1 cellular context compared by ENCODE assay signal in the genomic region with DNA sequence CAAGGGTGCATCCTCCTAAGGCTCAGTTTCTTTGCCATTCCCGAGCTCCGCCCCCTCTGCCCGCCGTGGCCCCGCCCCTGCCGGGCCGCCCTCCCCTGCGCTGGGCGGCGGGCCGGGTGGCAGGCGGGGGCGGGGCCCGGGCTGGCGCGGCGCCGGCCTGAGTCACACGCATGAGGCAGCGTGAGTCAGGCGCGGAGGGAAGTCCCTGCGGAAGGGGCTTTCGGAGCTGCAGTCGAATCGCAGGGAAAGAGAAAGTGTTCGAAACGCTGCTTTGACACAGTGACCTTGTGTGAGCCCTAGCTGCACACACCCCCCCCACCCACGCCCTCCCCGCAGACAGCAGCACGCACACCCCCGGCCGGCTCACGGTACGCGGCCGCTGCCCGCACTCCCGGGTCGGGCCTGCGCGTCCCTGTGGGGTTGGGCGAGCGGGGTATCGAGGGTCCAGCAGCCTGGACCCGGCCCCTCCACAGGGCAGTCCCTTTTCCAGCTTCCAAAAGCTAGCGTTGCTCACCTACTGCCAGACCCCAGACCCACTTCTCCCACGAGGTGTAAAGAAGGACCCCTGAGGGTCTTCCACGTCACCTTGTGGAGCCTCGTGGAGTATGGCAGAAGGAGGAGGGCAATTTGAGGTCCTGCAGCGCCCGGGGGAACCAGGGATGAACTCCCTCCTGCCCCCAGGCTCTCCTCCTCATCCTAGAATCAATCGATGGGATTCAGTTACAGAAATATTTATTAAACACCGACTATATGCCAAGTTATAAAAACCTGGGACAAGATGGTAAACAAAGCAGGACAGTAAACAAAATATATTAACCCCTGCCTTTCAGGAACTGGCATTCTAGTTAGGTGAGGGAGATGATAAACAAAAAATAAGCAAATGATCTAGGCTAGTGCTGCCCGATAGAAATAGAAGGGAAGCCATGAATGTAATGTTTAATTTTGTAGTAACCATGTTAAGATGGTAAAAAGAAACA.
TF ChIP-seq lines count a peak whose summit lies in the region.

No MANE protein-coding gene starts in this region.

TF ChIP-seq in HepG2, 621 proteins besides CTCF, POLR2A, EP300 and RAD21 (continued from another document and continues in another):
- TF ChIP-seq, protein P1, sequence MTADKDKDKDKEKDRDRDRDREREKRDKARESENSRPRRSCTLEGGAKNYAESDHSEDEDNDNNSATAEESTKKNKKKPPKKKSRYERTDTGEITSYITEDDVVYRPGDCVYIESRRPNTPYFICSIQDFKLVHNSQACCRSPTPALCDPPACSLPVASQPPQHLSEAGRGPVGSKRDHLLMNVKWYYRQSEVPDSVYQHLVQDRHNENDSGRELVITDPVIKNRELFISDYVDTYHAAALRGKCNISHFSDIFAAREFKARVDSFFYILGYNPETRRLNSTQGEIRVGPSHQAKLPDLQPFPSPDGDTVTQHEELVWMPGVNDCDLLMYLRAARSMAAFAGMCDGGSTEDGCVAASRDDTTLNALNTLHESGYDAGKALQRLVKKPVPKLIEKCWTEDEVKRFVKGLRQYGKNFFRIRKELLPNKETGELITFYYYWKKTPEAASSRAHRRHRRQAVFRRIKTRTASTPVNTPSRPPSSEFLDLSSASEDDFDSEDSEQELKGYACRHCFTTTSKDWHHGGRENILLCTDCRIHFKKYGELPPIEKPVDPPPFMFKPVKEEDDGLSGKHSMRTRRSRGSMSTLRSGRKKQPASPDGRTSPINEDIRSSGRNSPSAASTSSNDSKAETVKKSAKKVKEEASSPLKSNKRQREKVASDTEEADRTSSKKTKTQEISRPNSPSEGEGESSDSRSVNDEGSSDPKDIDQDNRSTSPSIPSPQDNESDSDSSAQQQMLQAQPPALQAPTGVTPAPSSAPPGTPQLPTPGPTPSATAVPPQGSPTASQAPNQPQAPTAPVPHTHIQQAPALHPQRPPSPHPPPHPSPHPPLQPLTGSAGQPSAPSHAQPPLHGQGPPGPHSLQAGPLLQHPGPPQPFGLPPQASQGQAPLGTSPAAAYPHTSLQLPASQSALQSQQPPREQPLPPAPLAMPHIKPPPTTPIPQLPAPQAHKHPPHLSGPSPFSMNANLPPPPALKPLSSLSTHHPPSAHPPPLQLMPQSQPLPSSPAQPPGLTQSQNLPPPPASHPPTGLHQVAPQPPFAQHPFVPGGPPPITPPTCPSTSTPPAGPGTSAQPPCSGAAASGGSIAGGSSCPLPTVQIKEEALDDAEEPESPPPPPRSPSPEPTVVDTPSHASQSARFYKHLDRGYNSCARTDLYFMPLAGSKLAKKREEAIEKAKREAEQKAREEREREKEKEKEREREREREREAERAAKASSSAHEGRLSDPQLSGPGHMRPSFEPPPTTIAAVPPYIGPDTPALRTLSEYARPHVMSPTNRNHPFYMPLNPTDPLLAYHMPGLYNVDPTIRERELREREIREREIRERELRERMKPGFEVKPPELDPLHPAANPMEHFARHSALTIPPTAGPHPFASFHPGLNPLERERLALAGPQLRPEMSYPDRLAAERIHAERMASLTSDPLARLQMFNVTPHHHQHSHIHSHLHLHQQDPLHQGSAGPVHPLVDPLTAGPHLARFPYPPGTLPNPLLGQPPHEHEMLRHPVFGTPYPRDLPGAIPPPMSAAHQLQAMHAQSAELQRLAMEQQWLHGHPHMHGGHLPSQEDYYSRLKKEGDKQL (CRISPR knock-in tag; IDR thresholded peaks at IDR 0.05; ENCODE audit: low read depth): no peak
- TF ChIP-seq, protein P2, sequence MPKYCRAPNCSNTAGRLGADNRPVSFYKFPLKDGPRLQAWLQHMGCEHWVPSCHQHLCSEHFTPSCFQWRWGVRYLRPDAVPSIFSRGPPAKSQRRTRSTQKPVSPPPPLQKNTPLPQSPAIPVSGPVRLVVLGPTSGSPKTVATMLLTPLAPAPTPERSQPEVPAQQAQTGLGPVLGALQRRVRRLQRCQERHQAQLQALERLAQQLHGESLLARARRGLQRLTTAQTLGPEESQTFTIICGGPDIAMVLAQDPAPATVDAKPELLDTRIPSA (CRISPR knock-in tag; IDR thresholded peaks at IDR 0.05; ENCODE audit: borderline replicate concordance): no peak
- TF ChIP-seq RFXAP (CRISPR knock-in tag; IDR thresholded peaks at IDR 0.05; ENCODE audit: borderline replicate concordance) (no peak; the same call in 1 of the 2 replicates), ZNF446 (CRISPR knock-in tag; IDR thresholded peaks at IDR 0.05) (0 out of 2 replicates have a peak, but pooled peaks have one; percentile 56), ZNF317 (CRISPR knock-in tag; IDR thresholded peaks at IDR 0.05) (no peak), MBD4 (IDR thresholded peaks at IDR 0.05; ENCODE audit: borderline replicate concordance, low read length) (no peak), MTA1 (CRISPR knock-in tag; IDR thresholded peaks at IDR 0.05; ENCODE audit: borderline replicate concordance) (0 out of 2 replicates have a peak, but pooled peaks have one; percentile 24), ZBTB7A (CRISPR knock-in tag; IDR thresholded peaks at IDR 0.05) (peak; percentile 17; the same call in 1 of the 2 replicates), ETV6 (CRISPR knock-in tag; conservative IDR thresholded peaks at IDR 0.05) (no peak), SP140L (CRISPR knock-in tag; IDR thresholded peaks at IDR 0.05; ENCODE audit: borderline replicate concordance) (no peak), ZSCAN9 (CRISPR knock-in tag; IDR thresholded peaks at IDR 0.05; ENCODE audit: borderline replicate concordance) (no peak), ZNF788 (CRISPR knock-in tag; IDR thresholded peaks at IDR 0.05; ENCODE audit: borderline replicate concordance) (no peak), SP5 (CRISPR knock-in tag; IDR thresholded peaks at IDR 0.05; ENCODE audit: borderline replicate concordance, low read depth) (no peak; the same call in 1 of the 2 replicates), ZNF713 (CRISPR knock-in tag; IDR thresholded peaks at IDR 0.05) (no peak), ZNF260 (CRISPR knock-in tag; IDR thresholded peaks at IDR 0.05; ENCODE audit: borderline replicate concordance, low read depth) (no peak), ZNF7 (CRISPR knock-in tag; IDR thresholded peaks at IDR 0.05) (no peak), SCMH1 (CRISPR knock-in tag; IDR thresholded peaks at IDR 0.05; ENCODE audit: borderline replicate concordance) (no peak), RBM39 (IDR thresholded peaks at IDR 0.05; ENCODE audit: low read depth, low read length, poor library complexity, severe bottlenecking) (no peak), ARNTL (CRISPR knock-in tag; IDR thresholded peaks at IDR 0.05) (no peak; the same call in 1 of the 2 replicates), ASH2L (IDR thresholded peaks at IDR 0.05; ENCODE audit: insufficient read length, low read depth, low read length) (no peak), ZNF136 (CRISPR knock-in tag; IDR thresholded peaks at IDR 0.05; ENCODE audit: low read depth) (no peak), FOXA3 (CRISPR knock-in tag; IDR thresholded peaks at IDR 0.05) (peak; percentile 11; the same call in 1 of the 2 replicates), SMARCE1 (IDR thresholded peaks at IDR 0.05; ENCODE audit: borderline replicate concordance) (no peak), ZNF460 (CRISPR knock-in tag; IDR thresholded peaks at IDR 0.05; ENCODE audit: borderline replicate concordance) (no peak), BRCA1 (CRISPR knock-in tag; IDR thresholded peaks at IDR 0.05) (no peak), ZFX (CRISPR knock-in tag; IDR thresholded peaks at IDR 0.05; ENCODE audit: low read depth) (peak; percentile 85), HNRNPLL (IDR thresholded peaks at IDR 0.05; ENCODE audit: low read depth, low read length, poor library complexity, severe bottlenecking) (peak; percentile 54), FOXO1 (CRISPR knock-in tag; IDR thresholded peaks at IDR 0.05) (0 out of 2 replicates have a peak, but pooled peaks have one; percentile 29), ZNF430 (CRISPR knock-in tag; IDR thresholded peaks at IDR 0.05) (no peak), SRY (CRISPR knock-in tag; IDR thresholded peaks at IDR 0.05) (peak; percentile 57; the same call in 1 of the 2 replicates), KLF9 (CRISPR knock-in tag; IDR thresholded peaks at IDR 0.05; ENCODE audit: low read depth) (no peak), NFATC3 (CRISPR knock-in tag; IDR thresholded peaks at IDR 0.05) (peak; percentile 59; the same call in 1 of the 2 replicates), ZNF552 (CRISPR knock-in tag; IDR thresholded peaks at IDR 0.05; ENCODE audit: borderline replicate concordance) (no peak)
- TF ChIP-seq, protein P3, sequence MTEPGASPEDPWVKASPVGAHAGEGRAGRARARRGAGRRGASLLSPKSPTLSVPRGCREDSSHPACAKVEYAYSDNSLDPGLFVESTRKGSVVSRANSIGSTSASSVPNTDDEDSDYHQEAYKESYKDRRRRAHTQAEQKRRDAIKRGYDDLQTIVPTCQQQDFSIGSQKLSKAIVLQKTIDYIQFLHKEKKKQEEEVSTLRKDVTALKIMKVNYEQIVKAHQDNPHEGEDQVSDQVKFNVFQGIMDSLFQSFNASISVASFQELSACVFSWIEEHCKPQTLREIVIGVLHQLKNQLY (CRISPR knock-in tag; IDR thresholded peaks at IDR 0.05): no peak
- TF ChIP-seq, protein P4, sequence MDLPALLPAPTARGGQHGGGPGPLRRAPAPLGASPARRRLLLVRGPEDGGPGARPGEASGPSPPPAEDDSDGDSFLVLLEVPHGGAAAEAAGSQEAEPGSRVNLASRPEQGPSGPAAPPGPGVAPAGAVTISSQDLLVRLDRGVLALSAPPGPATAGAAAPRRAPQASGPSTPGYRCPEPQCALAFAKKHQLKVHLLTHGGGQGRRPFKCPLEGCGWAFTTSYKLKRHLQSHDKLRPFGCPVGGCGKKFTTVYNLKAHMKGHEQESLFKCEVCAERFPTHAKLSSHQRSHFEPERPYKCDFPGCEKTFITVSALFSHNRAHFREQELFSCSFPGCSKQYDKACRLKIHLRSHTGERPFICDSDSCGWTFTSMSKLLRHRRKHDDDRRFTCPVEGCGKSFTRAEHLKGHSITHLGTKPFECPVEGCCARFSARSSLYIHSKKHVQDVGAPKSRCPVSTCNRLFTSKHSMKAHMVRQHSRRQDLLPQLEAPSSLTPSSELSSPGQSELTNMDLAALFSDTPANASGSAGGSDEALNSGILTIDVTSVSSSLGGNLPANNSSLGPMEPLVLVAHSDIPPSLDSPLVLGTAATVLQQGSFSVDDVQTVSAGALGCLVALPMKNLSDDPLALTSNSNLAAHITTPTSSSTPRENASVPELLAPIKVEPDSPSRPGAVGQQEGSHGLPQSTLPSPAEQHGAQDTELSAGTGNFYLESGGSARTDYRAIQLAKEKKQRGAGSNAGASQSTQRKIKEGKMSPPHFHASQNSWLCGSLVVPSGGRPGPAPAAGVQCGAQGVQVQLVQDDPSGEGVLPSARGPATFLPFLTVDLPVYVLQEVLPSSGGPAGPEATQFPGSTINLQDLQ (CRISPR knock-in tag; IDR thresholded peaks at IDR 0.05): 0 out of 2 replicates have a peak, but pooled peaks have one; percentile 15
- TF ChIP-seq, protein P5, sequence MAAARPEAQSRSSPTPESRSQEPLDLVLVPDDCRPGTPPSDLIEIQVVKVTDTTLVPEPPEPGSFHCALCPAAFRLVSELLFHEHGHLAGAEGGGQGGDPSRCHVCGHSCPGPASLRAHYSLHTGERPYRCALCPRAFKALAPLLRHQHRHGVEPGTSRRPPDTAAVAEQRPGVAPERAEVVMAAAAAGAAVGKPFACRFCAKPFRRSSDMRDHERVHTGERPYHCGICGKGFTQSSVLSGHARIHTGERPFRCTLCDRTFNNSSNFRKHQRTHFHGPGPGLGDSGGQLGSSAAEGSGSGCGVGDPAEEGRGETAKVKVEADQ (CRISPR knock-in tag; IDR thresholded peaks at IDR 0.05; ENCODE audit: borderline replicate concordance): peak; percentile 70; the same call in 1 of the 2 replicates
- TF ChIP-seq, protein P6, sequence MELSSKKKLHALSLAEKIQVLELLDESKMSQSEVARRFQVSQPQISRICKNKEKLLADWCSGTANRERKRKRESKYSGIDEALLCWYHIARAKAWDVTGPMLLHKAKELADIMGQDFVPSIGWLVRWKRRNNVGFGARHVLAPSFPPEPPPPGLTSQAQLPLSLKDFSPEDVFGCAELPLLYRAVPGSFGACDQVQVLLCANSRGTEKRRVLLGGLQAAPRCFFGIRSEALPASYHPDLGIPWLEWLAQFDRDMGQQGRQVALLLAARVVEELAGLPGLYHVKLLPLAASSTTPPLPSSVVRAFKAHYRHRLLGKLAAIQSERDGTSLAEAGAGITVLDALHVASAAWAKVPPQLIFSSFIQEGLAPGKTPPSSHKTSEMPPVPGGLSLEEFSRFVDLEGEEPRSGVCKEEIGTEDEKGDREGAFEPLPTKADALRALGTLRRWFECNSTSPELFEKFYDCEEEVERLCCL (CRISPR knock-in tag; IDR thresholded peaks at IDR 0.05; ENCODE audit: borderline replicate concordance): no peak
- TF ChIP-seq, protein P7, sequence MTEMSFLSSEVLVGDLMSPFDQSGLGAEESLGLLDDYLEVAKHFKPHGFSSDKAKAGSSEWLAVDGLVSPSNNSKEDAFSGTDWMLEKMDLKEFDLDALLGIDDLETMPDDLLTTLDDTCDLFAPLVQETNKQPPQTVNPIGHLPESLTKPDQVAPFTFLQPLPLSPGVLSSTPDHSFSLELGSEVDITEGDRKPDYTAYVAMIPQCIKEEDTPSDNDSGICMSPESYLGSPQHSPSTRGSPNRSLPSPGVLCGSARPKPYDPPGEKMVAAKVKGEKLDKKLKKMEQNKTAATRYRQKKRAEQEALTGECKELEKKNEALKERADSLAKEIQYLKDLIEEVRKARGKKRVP (CRISPR knock-in tag; IDR thresholded peaks at IDR 0.05): no peak
- TF ChIP-seq, protein P8, sequence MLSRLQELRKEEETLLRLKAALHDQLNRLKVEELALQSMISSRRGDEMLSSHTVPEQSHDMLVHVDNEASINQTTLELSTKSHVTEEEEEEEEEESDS (CRISPR knock-in tag; IDR thresholded peaks at IDR 0.05; ENCODE audit: borderline replicate concordance): 0 out of 2 replicates have a peak, but pooled peaks have one; percentile 54
- TF ChIP-seq, protein P9, sequence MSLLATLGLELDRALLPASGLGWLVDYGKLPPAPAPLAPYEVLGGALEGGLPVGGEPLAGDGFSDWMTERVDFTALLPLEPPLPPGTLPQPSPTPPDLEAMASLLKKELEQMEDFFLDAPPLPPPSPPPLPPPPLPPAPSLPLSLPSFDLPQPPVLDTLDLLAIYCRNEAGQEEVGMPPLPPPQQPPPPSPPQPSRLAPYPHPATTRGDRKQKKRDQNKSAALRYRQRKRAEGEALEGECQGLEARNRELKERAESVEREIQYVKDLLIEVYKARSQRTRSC (CRISPR knock-in tag; IDR thresholded peaks at IDR 0.05; ENCODE audit: low read depth): 0 out of 2 replicates have a peak, but pooled peaks have one; percentile 65
- TF ChIP-seq, protein P10, sequence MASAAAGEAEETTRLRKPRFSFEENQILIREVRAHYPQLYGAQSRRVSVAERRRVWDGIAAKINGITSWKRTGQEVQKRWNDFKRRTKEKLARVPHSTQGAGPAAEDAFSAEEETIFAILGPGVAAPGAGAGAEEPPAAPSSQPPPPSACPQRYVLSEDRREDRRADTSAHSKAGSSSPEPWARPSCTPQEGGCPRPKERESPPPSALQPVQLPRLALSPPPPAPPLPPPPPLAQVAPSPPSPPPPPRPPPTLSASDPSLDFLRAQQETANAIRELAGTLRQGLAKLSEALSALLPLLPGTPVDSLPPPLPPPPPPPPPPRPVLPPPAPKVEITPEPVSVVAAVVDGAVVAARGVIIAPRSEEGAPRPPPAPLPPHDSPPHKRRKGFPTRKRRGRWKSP (CRISPR knock-in tag; IDR thresholded peaks at IDR 0.05): peak; percentile 48; the same call in 1 of the 2 replicates
- TF ChIP-seq, protein P11, sequence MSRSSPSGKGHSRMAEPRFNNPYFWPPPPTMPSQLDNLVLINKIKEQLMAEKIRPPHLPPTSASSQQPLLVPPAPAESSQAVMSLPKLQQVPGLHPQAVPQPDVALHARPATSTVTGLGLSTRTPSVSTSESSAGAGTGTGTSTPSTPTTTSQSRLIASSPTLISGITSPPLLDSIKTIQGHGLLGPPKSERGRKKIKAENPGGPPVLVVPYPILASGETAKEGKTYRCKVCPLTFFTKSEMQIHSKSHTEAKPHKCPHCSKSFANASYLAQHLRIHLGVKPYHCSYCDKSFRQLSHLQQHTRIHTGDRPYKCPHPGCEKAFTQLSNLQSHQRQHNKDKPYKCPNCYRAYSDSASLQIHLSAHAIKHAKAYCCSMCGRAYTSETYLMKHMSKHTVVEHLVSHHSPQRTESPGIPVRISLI (CRISPR knock-in tag; IDR thresholded peaks at IDR 0.05; ENCODE audit: borderline replicate concordance): 0 out of 2 replicates have a peak, but pooled peaks have one; percentile 22
